ENCODE assay signal across 10 cellular contexts in the genomic region with DNA sequence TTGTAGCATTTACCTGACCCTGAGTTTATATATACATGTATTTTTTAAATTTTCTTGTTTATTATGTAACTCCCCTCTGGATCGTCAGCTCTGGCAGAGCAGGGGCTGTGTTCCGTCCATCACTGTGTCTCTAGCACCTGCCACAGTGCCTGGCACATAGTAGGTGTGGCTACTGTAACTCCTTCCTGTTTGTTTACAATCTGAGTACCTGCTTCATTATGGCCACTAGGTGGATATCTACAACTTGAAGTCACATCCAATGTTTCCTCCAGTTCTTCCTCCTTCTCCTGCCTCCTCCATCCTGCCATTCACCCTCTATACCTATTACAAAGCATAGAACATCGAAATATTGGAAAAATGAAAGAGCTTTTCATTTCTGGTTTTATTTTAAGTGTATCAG.
A peak's percentile ranks its signal among the peaks of the same experiment; 100 is the strongest.
DNase-seq lines count a peak whose midpoint lies in the region; ATAC-seq and TF ChIP-seq lines count a peak whose summit lies in the region.
"Had no signal": no experiment of that assay in that cellular context is flagged by ENCODE, and none has a peak within 500 bp of the region (broad histone marks: within the 10 kb centered on the region; RNA-seq: fewer than 3 reads in every experiment).

No MANE protein-coding gene starts in this region.

- no peak overlapping the region for H3K4me3 Mint-ChIP-seq in memory B cell

- ATAC-seq in GM21423 (IDR thresholded peaks at IDR 0.05; ENCODE audit: unreplicated experiment): peak; percentile 49
- ATAC-seq in memory B cell (ENCODE audit: low read depth): peak; percentile 43
- ATAC-seq in HG03095 (IDR thresholded peaks at IDR 0.05; ENCODE audit: unreplicated experiment): no peak

- H3K36me3 Mint-ChIP-seq in memory B cell: no peaks in the 10 kb centered on the region

- H3K4me1 Mint-ChIP-seq in memory B cell: peaks cover 6% of the 10 kb centered on the region

- in situ Hi-C loops in GM13976 (cut with MboI; ENCODE audit: low sequenced_read_pairs, unreplicated experiment): loop anchor here (10.0 kb wide), 2 partner anchors 99 to 299 kb away; no protein-coding TSS in a partner anchor

- DNase-seq in NCI-H748 (lab: John Stamatoyannopoulos, UW; ENCODE audit: unreplicated experiment): peak; percentile 34
- DNase-seq in NCI-H748 treated with DMSO at 0.1 percent for 48 hours (lab: John Stamatoyannopoulos, UW): no peak
- DNase-seq in NAMALWA (ENCODE audit: low spot score): peak; percentile 30
- no peak for DNase-seq in memory B cell (ENCODE audit: low spot score in 2 of 2)
- DNase-seq in GM13976 (ENCODE audit: low spot score): no peak
- DNase-seq in hippocampal formation (lab: John Stamatoyannopoulos, UW): no peak
- DNase-seq: activated T-cell treated with anti-CD3 and anti-CD28 coated beads, Interleukin-2, amount 50 U/mL, for 1 hour; Right ventricle myocardium superior had no signal

- no peak for TF ChIP-seq CTCF in GM13976 (IDR thresholded peaks at IDR 0.05; ENCODE audit: borderline replicate concordance, control extremely low read depth, extremely low read depth, insufficient read depth, missing control alignments)

- peaks cover 16% of the 10 kb centered on the region for H3K27me3 Mint-ChIP-seq in memory B cell

- no peaks in the 10 kb centered on the region for H3K9me3 Mint-ChIP-seq in memory B cell

- no peak overlapping the region for H3K27ac Mint-ChIP-seq in memory B cell

Comparison
In these comparisons a context has a peak if more than half of its experiments do, and no peak if none do; other contexts are left out.
1. DNase-seq: peak in NCI-H748 (single experiment) and NAMALWA (single experiment); none in NCI-H748 treated with DMSO at 0.1 percent for 48 hours (single experiment), memory B cell (0 of 2), GM13976 (single experiment) and hippocampal formation (0 of 2).